12 cellular contexts compared by ENCODE assay signal in genomic region chr11:19676508-19677379, GRCh38. TPM values are rescaled to one million over a fixed set of nuclear protein-coding genes. Genes with fewer than 3 reads are reported as not detected.
A peak's percentile ranks its signal among the peaks of the same experiment; 100 is the strongest.
DNase-seq lines count a peak whose midpoint lies in the region; ATAC-seq and TF ChIP-seq lines count a peak whose summit lies in the region.
"Had no signal": no experiment of that assay in that cellular context is flagged by ENCODE, and none has a peak within 500 bp of the region (broad histone marks: within the 10 kb centered on the region; RNA-seq: fewer than 3 reads in every experiment).

No MANE protein-coding gene starts in this region.

- intact Hi-C loops in ascending aorta (cut with DNase I) (no loop called here), sigmoid colon (cut with DNase I) (loop anchor here (10.0 kb wide), 1 partner anchor 52 kb away; no protein-coding TSS in a partner anchor)

- TF ChIP-seq EP300 in sigmoid colon (IDR thresholded peaks at IDR 0.05), result no peak

- no peaks in the 10 kb centered on the region for H3K9me3 ChIP-seq in HAP-1
- no peaks in the 10 kb centered on the region for H3K9me3 ChIP-seq in ascending aorta
- H3K9me3 ChIP-seq in iPS-18a (ENCODE audit: control insufficient read depth, low read depth, low read length), result no peaks in the 10 kb centered on the region
- H3K9me3 ChIP-seq in sigmoid colon, result no peaks in the 10 kb centered on the region
- H3K9me3 ChIP-seq: Caco-2, Peyer's patch had no signal

- no peak for TF ChIP-seq POLR2A in sigmoid colon (IDR thresholded peaks at IDR 0.05)

- ATAC-seq in GM21619 (IDR thresholded peaks at IDR 0.05; ENCODE audit: unreplicated experiment), result no peak

- H3K4me3 ChIP-seq in HAP-1 (no peak overlapping the region), ascending aorta (no peak overlapping the region), iPS-18a (ENCODE audit: low read length) (peak overlapping the region; percentile 19), sigmoid colon (no peak overlapping the region)
- H3K4me3 ChIP-seq: Peyer's patch had no signal

- WGBS in sigmoid colon, 2 donors, result 62 to 85% methylated on average over 15 of the region's 15 CpGs

- H3K27ac ChIP-seq in ascending aorta (peak overlapping the region; percentile 89 to 91), iPS-18a (ENCODE audit: low read length) (no peak overlapping the region), sigmoid colon (peak overlapping the region; percentile 86 to 93 (median 90))

- H3K27me3 ChIP-seq in HAP-1 (ENCODE audit: low read depth) (0 out of 2 replicates have a peak, but pooled peaks cover 8% of the 10 kb centered on the region), ascending aorta (no peaks in the 10 kb centered on the region), iPS-18a (ENCODE audit: control insufficient read depth, insufficient read depth, low read length) (no peaks in the 10 kb centered on the region), sigmoid colon (no peaks in the 10 kb centered on the region)
- H3K27me3 ChIP-seq: Peyer's patch had no signal

- H3K4me1 ChIP-seq in HAP-1, result no peaks in the 10 kb centered on the region
- H3K4me1 ChIP-seq in ascending aorta, result peaks cover 14 to 71% of the 10 kb centered on the region in 2 donors
- H3K4me1 ChIP-seq in iPS-18a (ENCODE audit: control insufficient read depth, low read depth, low read length), result peaks cover 35% of the 10 kb centered on the region
- H3K4me1 ChIP-seq in sigmoid colon, result peaks cover 3 to 96% (median 91%) of the 10 kb centered on the region in 4 donors
- H3K4me1 ChIP-seq: Caco-2 had no signal

- H3K36me3 ChIP-seq in HAP-1 (replicated peaks) (no peaks in the 10 kb centered on the region), ascending aorta (no peaks in the 10 kb centered on the region), iPS-18a (ENCODE audit: control insufficient read depth, low read depth, low read length) (no peaks in the 10 kb centered on the region), sigmoid colon (no peaks in the 10 kb centered on the region)
- H3K36me3 ChIP-seq: Peyer's patch had no signal

- no peak for TF ChIP-seq CTCF in ascending aorta (IDR thresholded peaks at IDR 0.05)
- no peak for TF ChIP-seq CTCF in sigmoid colon (IDR thresholded peaks at IDR 0.05)

- DNase-seq in HAP-1 (ENCODE audit: low spot score in 2 of 2) (peak; percentile 3 to 10), ascending aorta (ENCODE audit: low spot score in 2 of 2) (peak in 1 of 2 donors; percentile 76), sigmoid colon (peak; percentile 74), NCI-H510A (lab: John Stamatoyannopoulos, UW) (no peak), occipital lobe (lab: John Stamatoyannopoulos, UW) (no peak)
- no peak for DNase-seq in activated CD4-positive, alpha-beta T cell treated with anti-CD3 and anti-CD28 coated beads, Interleukin-2, amount 50 U/mL, for 1 hour
- DNase-seq: activated B cell treated with CpG ODN at 0.5 μM for 24 hours, activated gamma-delta T cell, Caco-2, Peyer's patch had no signal

- H3K9ac ChIP-seq in iPS-18a (ENCODE audit: low read length), result no peak overlapping the region

- in situ Hi-C loops in HAP-1 (cut with MboI; ENCODE audit: low sequenced_read_pairs), result no loop called here

RNA-seq across cellular contexts. Expression of gene NAV2, which starts 35.9 kb away (rescaled TPM):
- total RNA-seq in ascending aorta (62.6 TPM), sigmoid colon (10 to 100 TPM; 22.1 to 62.6 (median 38.2) TPM), occipital lobe (17.6 TPM)
- 1 to 10 TPM; 1.2 to 9.6 (median 2.3) TPM for polyA plus RNA-seq in sigmoid colon

Comparison
In these comparisons a context has a peak if more than half of its experiments do, and no peak if none do; other contexts are left out.
1. DNase-seq: peak in HAP-1 (2 of 2) and sigmoid colon (single experiment); none in NCI-H510A (single experiment), activated CD4-positive, alpha-beta T cell treated with anti-CD3 and anti-CD28 coated beads, Interleukin-2, amount 50 U/mL, for 1 hour (single experiment) and occipital lobe (single experiment).